28 cellular contexts compared by ENCODE assay signal in the genomic region with DNA sequence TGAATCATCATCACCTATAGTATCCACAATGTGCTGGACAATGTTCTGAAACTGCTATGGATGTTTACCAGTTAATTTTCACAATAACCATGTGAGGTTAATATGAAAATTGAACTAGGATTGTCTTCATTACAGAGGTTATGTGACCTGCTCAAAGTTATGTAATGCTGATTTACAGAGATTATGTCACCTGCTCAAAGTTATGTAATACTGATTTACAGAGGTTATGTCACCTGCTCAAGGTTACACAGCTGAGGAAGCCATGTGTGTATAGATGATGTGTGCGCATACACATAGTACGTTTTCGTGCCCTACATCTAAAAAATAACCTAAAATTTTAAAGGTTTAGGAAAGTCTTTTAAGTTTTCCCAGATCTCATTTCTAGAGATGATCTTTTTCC.
"Had no signal": no experiment of that assay in that cellular context is flagged by ENCODE, and none has a peak within 500 bp of the region (broad histone marks: within the 10 kb centered on the region; RNA-seq: fewer than 3 reads in every experiment).

No MANE protein-coding gene starts in this region.

- H3K27ac Mint-ChIP-seq: naive thymus-derived CD8-positive, alpha-beta T cell; nephron progenitor cell; stimulated activated memory B cell treated with anti-CD40 and anti-IgM and Interleukin-4, amounts not matched to agents 10 μg/mL and 1 μg/mL and 100 μg/mL, for 72 hours had no signal

- H3K4me1 Mint-ChIP-seq: naive thymus-derived CD8-positive, alpha-beta T cell; nephron progenitor cell had no signal

- H3K27ac ChIP-seq: colonic mucosa, esophagus muscularis mucosa, foreskin keratinocyte, gastroesophageal sphincter, heart left ventricle, hepatocyte, left lung, psoas muscle, skin epidermis, spleen, thoracic aorta, tibial nerve, upper lobe of left lung, uterus had no signal

- H3K4me3 ChIP-seq: colonic mucosa, esophagus muscularis mucosa, gastroesophageal sphincter, heart left ventricle, hepatocyte, left lung, psoas muscle, skin epidermis, spleen, thoracic aorta, tibial nerve, upper lobe of left lung, uterus had no signal

- H3K4me1 ChIP-seq: colonic mucosa, esophagus muscularis mucosa, foreskin keratinocyte, gastroesophageal sphincter, left lung, spleen, tibial nerve, upper lobe of left lung, uterus had no signal

- H3K9me3 Mint-ChIP-seq: nephron progenitor cell; stimulated activated memory B cell treated with anti-CD40 and anti-IgM and Interleukin-4, amounts not matched to agents 10 μg/mL and 1 μg/mL and 100 μg/mL, for 72 hours had no signal

- H3K36me3 Mint-ChIP-seq: naive thymus-derived CD8-positive, alpha-beta T cell had no signal

- H3K9me3 ChIP-seq: colonic mucosa, esophagus muscularis mucosa, gastroesophageal sphincter, heart left ventricle, left lung, psoas muscle, spleen, thoracic aorta, tibial nerve, upper lobe of left lung, uterus had no signal

- H3K27me3 Mint-ChIP-seq: stimulated activated memory B cell treated with anti-CD40 and anti-IgM and Interleukin-4, amounts not matched to agents 10 μg/mL and 1 μg/mL and 100 μg/mL, for 72 hours had no signal

- ATAC-seq: foreskin keratinocyte; gastroesophageal sphincter; heart left ventricle; left lung; naive thymus-derived CD8-positive, alpha-beta T cell; psoas muscle; right cardiac atrium; stimulated activated memory B cell treated with anti-CD40 and anti-IgM and Interleukin-4, amounts not matched to agents 10 μg/mL and 1 μg/mL and 100 μg/mL, for 72 hours; stimulated activated naive CD8-positive, alpha-beta T cell treated with anti-CD3 and anti-CD28 coated beads, Interleukin-15, Interleukin-2, amounts not matched to agents 100 U/mL and 50 U/mL, for 24 hours had no signal

- H3K36me3 ChIP-seq: colonic mucosa, esophagus muscularis mucosa, gastroesophageal sphincter, heart left ventricle, left lung, spleen, thoracic aorta, tibial nerve, upper lobe of left lung, uterus had no signal

- FAIRE-seq: endothelial cell of umbilical vein, kidney had no signal

- H3K4me3 Mint-ChIP-seq: naive thymus-derived CD8-positive, alpha-beta T cell; nephron progenitor cell; stimulated activated memory B cell treated with anti-CD40 and anti-IgM and Interleukin-4, amounts not matched to agents 10 μg/mL and 1 μg/mL and 100 μg/mL, for 72 hours had no signal

- H3K27me3 ChIP-seq: colonic mucosa, esophagus muscularis mucosa, foreskin keratinocyte, gastroesophageal sphincter, heart left ventricle, hepatocyte, left lung, spleen, tibial nerve, upper lobe of left lung, uterus had no signal

- DNase-seq: colonic mucosa; dermis blood vessel endothelial cell; effector memory CD4-positive, alpha-beta T cell; foreskin keratinocyte; heart left ventricle; kidney; left lung; mammary epithelial cell; naive thymus-derived CD8-positive, alpha-beta T cell; nephron progenitor cell; nucleus accumbens; posterior cingulate gyrus; psoas muscle; right cardiac atrium; spleen; stimulated activated CD4-positive, alpha-beta T cell treated with anti-CD3 and anti-CD28 coated beads, Interleukin-4, amount 100 ng/mL, for 4 hours; stimulated activated naive CD8-positive, alpha-beta T cell treated with anti-CD3 and anti-CD28 coated beads, Interleukin-15, Interleukin-2, amounts not matched to agents 100 U/mL and 50 U/mL, for 24 hours; substantia nigra; upper lobe of left lung; uterus had no signal
